Comparison of ENCODE assay signal across 14 cellular contexts in genomic region chr4:139028191-139028661, GRCh38. TPM values are rescaled to one million over a fixed set of nuclear protein-coding genes. Genes with fewer than 3 reads are reported as not detected.
DNase-seq lines count a peak whose midpoint lies in the region; ATAC-seq and TF ChIP-seq lines count a peak whose summit lies in the region.
"Had no signal": no experiment of that assay in that cellular context is flagged by ENCODE, and none has a peak within 500 bp of the region (broad histone marks: within the 10 kb centered on the region; RNA-seq: fewer than 3 reads in every experiment).

No MANE protein-coding gene starts in this region.

- H3K9me3 Mint-ChIP-seq in nephron, result no peaks in the 10 kb centered on the region
- H3K9me3 Mint-ChIP-seq: HFFc6, natural killer cell had no signal

- H3K27me3 Mint-ChIP-seq in nephron (ENCODE audit: low read depth), result no peaks in the 10 kb centered on the region

- no peak overlapping the region for H3K4me3 Mint-ChIP-seq in nephron
- H3K4me3 Mint-ChIP-seq: HFFc6, natural killer cell had no signal

- peak overlapping the region; percentile 43 to 64 (median 51) for H3K27ac Mint-ChIP-seq in nephron
- H3K27ac Mint-ChIP-seq: HFFc6, natural killer cell had no signal

- H3K27ac ChIP-seq in AG04450 (ENCODE audit: low read depth, low read length), result peak overlapping the region; percentile 57
- H3K27ac ChIP-seq: hepatocyte, upper lobe of left lung had no signal

- H3K4me3 ChIP-seq in AG04450 (ENCODE audit: low read depth, low read length), result no peak overlapping the region
- H3K4me3 ChIP-seq: BLaER1 treated with 17β-estradiol and CSF1 and Interleukin-3, amounts not matched to agents 10 nM and 100 nM; hepatocyte; upper lobe of left lung had no signal

- peaks cover 21% of the 10 kb centered on the region for H3K4me1 Mint-ChIP-seq in nephron

- CTCF ChIA-PET in AG04450 (lab: Charles Lee), result interaction anchor here (0.5 to 4.1 kb wide), 4 partner anchors 33 to 268 kb away, joined by 3 to 59 read pairs (median 8); no protein-coding TSS in a partner anchor

- POLR2A ChIA-PET in AG04450 (lab: Yijun Ruan, JAX), result no interaction called here

- no peaks in the 10 kb centered on the region; the same call in 1 of the 2 replicates for H3K9me3 ChIP-seq in AG04450 (ENCODE audit: control insufficient read depth, insufficient read depth, low read length)
- H3K9me3 ChIP-seq: BLaER1 treated with 17β-estradiol and CSF1 and Interleukin-3, amounts not matched to agents 10 nM and 100 nM; upper lobe of left lung had no signal

- peak; percentile 9 for ATAC-seq in esophagus mucosa
- ATAC-seq in HG03457 (IDR thresholded peaks at IDR 0.05; ENCODE audit: unreplicated experiment), result no peak
- no peak for ATAC-seq in GM18498 (IDR thresholded peaks at IDR 0.05; ENCODE audit: unreplicated experiment)
- ATAC-seq: natural killer cell had no signal

- TF ChIP-seq CTCF in AG04450 (IDR thresholded peaks at IDR 0.05; ENCODE audit: low read depth, low read length) (no peak), nephron (IDR thresholded peaks at IDR 0.05; ENCODE audit: unreplicated experiment in 3 of 3) (no peak)

- H3K36me3 Mint-ChIP-seq in nephron (ENCODE audit: low read depth), result peaks cover 12% of the 10 kb centered on the region
- H3K36me3 Mint-ChIP-seq: natural killer cell had no signal

- H3K27me3 ChIP-seq in AG04450 (ENCODE audit: control insufficient read depth, insufficient read depth, low read length), result no peaks in the 10 kb centered on the region
- H3K27me3 ChIP-seq: BLaER1 treated with 17β-estradiol and CSF1 and Interleukin-3, amounts not matched to agents 10 nM and 100 nM; hepatocyte; upper lobe of left lung had no signal

- DNase-seq in AG04450 (ENCODE audit: low read depth, low spot score), result no peak
- DNase-seq in NCI-H2196 treated with DMSO at 0.1 percent for 48 hours (lab: John Stamatoyannopoulos, UW; ENCODE audit: unreplicated experiment), result peak; percentile 42
- no peak for DNase-seq in activated CD4-positive, CD25-positive, alpha-beta regulatory T cell treated with anti-CD3 and anti-CD28 coated beads, Interleukin-2, amount 50 U/mL, for 72 hours
- DNase-seq in A172 (ENCODE audit: low spot score), result no peak
- DNase-seq: activated gamma-delta T cell treated with Interleukin-2 at 50 U/mL for 16 hours, HFFc6, natural killer cell, upper lobe of left lung had no signal

RNA-seq across cellular contexts. Expression of gene NOCT, which starts 12.6 kb away (rescaled TPM):
- 5.8 and 6.7 TPM in 2 replicates for polyA plus RNA-seq in AG04450 (2011; rRNA removed)
- polyA minus RNA-seq in AG04450 (2011; rRNA and poly(A)+ RNA removed), result 26.2 and 29.7 TPM in 2 replicates
- total RNA-seq in esophagus mucosa, result 11.2 TPM
- total RNA-seq in A172 (2014; rRNA removed; shearing (Covaris generic)), result 28.9 and 32.1 TPM in 2 replicates
